Comparison of ENCODE assay signal across 1 cellular context in genomic region chr7:138097064-138097741, GRCh38.
TF ChIP-seq lines count a peak whose summit lies in the region.

No MANE protein-coding gene starts in this region.

TF ChIP-seq in HepG2, 621 proteins besides CTCF, POLR2A, EP300 and RAD21 (continued from another document and continues in another):
- TF ChIP-seq PTBP1 (IDR thresholded peaks at IDR 0.05; ENCODE audit: low read depth, low read length, poor library complexity, severe bottlenecking) (no peak), STAG1 (CRISPR knock-in tag; IDR thresholded peaks at IDR 0.05) (peak; percentile 80), ZNF275 (CRISPR knock-in tag; IDR thresholded peaks at IDR 0.05; ENCODE audit: borderline replicate concordance) (no peak), MED1 (CRISPR knock-in tag; IDR thresholded peaks at IDR 0.05) (peak; percentile 76), SNAPC2 (CRISPR knock-in tag; IDR thresholded peaks at IDR 0.05) (no peak), ZNF710 (CRISPR knock-in tag; IDR thresholded peaks at IDR 0.05; ENCODE audit: borderline replicate concordance) (no peak), NFIC (IDR thresholded peaks at IDR 0.05; ENCODE audit: low read length) (0 out of 2 replicates have a peak, but pooled peaks have one; percentile 3), ZNF451 (CRISPR knock-in tag; IDR thresholded peaks at IDR 0.05) (no peak), KAT8 (CRISPR knock-in tag; IDR thresholded peaks at IDR 0.05) (peak; percentile 55; the same call in 1 of the 2 replicates), FOXP4 (CRISPR knock-in tag; IDR thresholded peaks at IDR 0.05) (peak; percentile 83), HDAC2 (CRISPR knock-in tag; IDR thresholded peaks at IDR 0.05) (peak; percentile 73; the same call in 1 of the 2 replicates), NR2C2 (CRISPR knock-in tag; IDR thresholded peaks at IDR 0.05; ENCODE audit: borderline replicate concordance) (no peak), ZNF460 (CRISPR knock-in tag; IDR thresholded peaks at IDR 0.05; ENCODE audit: borderline replicate concordance) (no peak), ZNF33B (CRISPR knock-in tag; IDR thresholded peaks at IDR 0.05) (no peak), ZNF672 (CRISPR knock-in tag; IDR thresholded peaks at IDR 0.05) (no peak), ZKSCAN1 (IDR thresholded peaks at IDR 0.05; ENCODE audit: low read length) (no peak), FOXP1 (IDR thresholded peaks at IDR 0.05) (no peak), FOXP1 (CRISPR knock-in tag; IDR thresholded peaks at IDR 0.05) (peak; percentile 73; the same call in 1 of the 2 replicates), GABPA (IDR thresholded peaks at IDR 0.05; ENCODE audit: low read depth, low read length) (no peak), GABPA (CRISPR knock-in tag; IDR thresholded peaks at IDR 0.05; ENCODE audit: low read depth) (no peak), GFI1 (CRISPR knock-in tag; IDR thresholded peaks at IDR 0.05; ENCODE audit: borderline replicate concordance) (peak; percentile 57), ONECUT2 (CRISPR knock-in tag; IDR thresholded peaks at IDR 0.05) (no peak), AFF4 (CRISPR knock-in tag; IDR thresholded peaks at IDR 0.05) (0 out of 2 replicates have a peak, but pooled peaks have one; percentile 39), ERF (CRISPR knock-in tag; IDR thresholded peaks at IDR 0.05) (peak; percentile 69; the same call in 1 of the 2 replicates), SP2 (CRISPR knock-in tag; IDR thresholded peaks at IDR 0.05) (no peak), HMGXB3 (CRISPR knock-in tag; IDR thresholded peaks at IDR 0.05; ENCODE audit: borderline replicate concordance) (no peak), ARNT (IDR thresholded peaks at IDR 0.05) (no peak), MAFF (IDR thresholded peaks at IDR 0.05; ENCODE audit: low read depth, low read length) (no peak), POGZ (CRISPR knock-in tag; IDR thresholded peaks at IDR 0.05) (peak; percentile 63), ZFY (CRISPR knock-in tag; IDR thresholded peaks at IDR 0.05) (no peak), NCOA2 (CRISPR knock-in tag; IDR thresholded peaks at IDR 0.05) (peak; percentile 53), PHF21A (CRISPR knock-in tag; IDR thresholded peaks at IDR 0.05) (peak; percentile 15; the same call in 1 of the 2 replicates), ZBED4 (CRISPR knock-in tag; IDR thresholded peaks at IDR 0.05; ENCODE audit: borderline replicate concordance) (no peak), ZNF264 (CRISPR knock-in tag; IDR thresholded peaks at IDR 0.05) (no peak), ZFP36L2 (CRISPR knock-in tag; IDR thresholded peaks at IDR 0.05) (no peak), RNF219 (CRISPR knock-in tag; IDR thresholded peaks at IDR 0.05) (no peak), CCDC6 (CRISPR knock-in tag; IDR thresholded peaks at IDR 0.05) (0 out of 2 replicates have a peak, but pooled peaks have one; percentile 29), KLF16 (CRISPR knock-in tag; IDR thresholded peaks at IDR 0.05) (peak in 1 of 2 experiments; percentile 52; a peak in 1 of 4 replicates), ZNF230 (CRISPR knock-in tag; IDR thresholded peaks at IDR 0.05) (no peak), ZNF883 (CRISPR knock-in tag; IDR thresholded peaks at IDR 0.05; ENCODE audit: not compliant biosample characterization) (no peak), ZEB1 (IDR thresholded peaks at IDR 0.05; ENCODE audit: insufficient replicate concordance, low read depth) (peak; percentile 26), SOX6 (IDR thresholded peaks at IDR 0.05) (no peak), SOX6 (CRISPR knock-in tag; IDR thresholded peaks at IDR 0.05) (peak; percentile 51), CREB3 (CRISPR knock-in tag; IDR thresholded peaks at IDR 0.05) (no peak)
